Comparison of ENCODE assay signal across 16 cellular contexts in genomic region chr11:128297805-128298204, GRCh38.
A peak's percentile ranks its signal among the peaks of the same experiment; 100 is the strongest.
DNase-seq lines count a peak whose midpoint lies in the region; ATAC-seq, FAIRE-seq and TF ChIP-seq lines count a peak whose summit lies in the region.
"Had no signal": no experiment of that assay in that cellular context is flagged by ENCODE, and none has a peak within 500 bp of the region (broad histone marks: within the 10 kb centered on the region; RNA-seq: fewer than 3 reads in every experiment).

No MANE protein-coding gene starts in this region.

- WGBS in suprapubic skin = 71% methylated on average over 3 of the region's 3 CpGs

- intact Hi-C loops in activated CD4-positive, alpha-beta memory T cell treated with anti-CD3 and anti-CD28 coated beads for 36 hours (cut with micrococcal nuclease) = no loop called here
- intact Hi-C loops in colonic mucosa (cut with DNase I) = loop anchor here (10.0 kb wide), 1 partner anchor 177 kb away; no protein-coding TSS in a partner anchor

- H3K27ac Mint-ChIP-seq in activated naive CD4-positive, alpha-beta T cell treated with anti-CD3 and anti-CD28 coated beads, Interleukin-2, amount 50 U/mL, for 24 hours = peak overlapping the region; percentile 93
- H3K27ac Mint-ChIP-seq in activated CD4-positive, alpha-beta memory T cell treated with anti-CD3 and anti-CD28 coated beads for 36 hours = peak overlapping the region; percentile 94

- no peak for TF ChIP-seq CTCF in suprapubic skin (IDR thresholded peaks at IDR 0.05)
- TF ChIP-seq CTCF in colonic mucosa (IDR thresholded peaks at IDR 0.05) = no peak

- POLR2A ChIA-PET in activated CD4-positive, alpha-beta memory T cell treated with anti-CD3 and anti-CD28 coated beads for 36 hours (lab: Charles Lee) = interaction anchor here (0.9 to 1.6 kb wide), 3 partner anchors 211 to 224 kb away, joined by 3 to 4 read pairs (median 3); no protein-coding TSS in a partner anchor

- FAIRE-seq in islet of Langerhans (lab: Jason Lieb, UNC) = peak; percentile 45
- FAIRE-seq: GM12878 had no signal

- peak overlapping the region; percentile 58 for H3K27ac ChIP-seq in suprapubic skin
- no peak overlapping the region for H3K27ac ChIP-seq in colonic mucosa

- no peaks in the 10 kb centered on the region for H3K27me3 Mint-ChIP-seq in activated naive CD4-positive, alpha-beta T cell treated with anti-CD3 and anti-CD28 coated beads, Interleukin-2, amount 50 U/mL, for 24 hours
- H3K27me3 Mint-ChIP-seq in activated CD4-positive, alpha-beta memory T cell treated with anti-CD3 and anti-CD28 coated beads for 36 hours = no peaks in the 10 kb centered on the region

- peak overlapping the region; percentile 15 for H3K4me3 Mint-ChIP-seq in activated naive CD4-positive, alpha-beta T cell treated with anti-CD3 and anti-CD28 coated beads, Interleukin-2, amount 50 U/mL, for 24 hours
- H3K4me3 Mint-ChIP-seq in activated CD4-positive, alpha-beta memory T cell treated with anti-CD3 and anti-CD28 coated beads for 36 hours = no peak overlapping the region

- no peak for DNase-seq in activated naive CD4-positive, alpha-beta T cell treated with anti-CD3 and anti-CD28 coated beads, Interleukin-2, amount 50 U/mL, for 16 hours
- DNase-seq in activated CD4-positive, alpha-beta memory T cell treated with anti-CD3 and anti-CD28 coated beads for 36 hours = no peak
- DNase-seq in suprapubic skin (ENCODE audit: low spot score in 2 of 2) (no peak), colonic mucosa (no peak), MV-4-11 (lab: John Stamatoyannopoulos, UW) (no peak)
- DNase-seq: adrenal gland; KBM-7; mucosa of descending colon; NCI-H187; SK-N-SH; stimulated activated CD4-positive, alpha-beta T cell treated with anti-CD3 and anti-CD28 coated beads, Interleukin-2, amount 100 ng/mL, for 24 hours had no signal

- peaks cover 19% of the 10 kb centered on the region for H3K4me1 ChIP-seq in suprapubic skin
- H3K4me1 ChIP-seq in colonic mucosa = no peaks in the 10 kb centered on the region
- H3K4me1 ChIP-seq: adrenal gland had no signal

- H3K27me3 ChIP-seq in suprapubic skin = no peaks in the 10 kb centered on the region
- H3K27me3 ChIP-seq in colonic mucosa = no peaks in the 10 kb centered on the region

- H3K36me3 ChIP-seq in suprapubic skin (no peaks in the 10 kb centered on the region), colonic mucosa (no peaks in the 10 kb centered on the region)
- H3K36me3 ChIP-seq: adrenal gland had no signal

- H3K36me3 Mint-ChIP-seq in activated naive CD4-positive, alpha-beta T cell treated with anti-CD3 and anti-CD28 coated beads, Interleukin-2, amount 50 U/mL, for 24 hours = peaks cover 4% of the 10 kb centered on the region
- H3K36me3 Mint-ChIP-seq in activated CD4-positive, alpha-beta memory T cell treated with anti-CD3 and anti-CD28 coated beads for 36 hours = peaks cover 17% of the 10 kb centered on the region

- H3K4me1 Mint-ChIP-seq in activated naive CD4-positive, alpha-beta T cell treated with anti-CD3 and anti-CD28 coated beads, Interleukin-2, amount 50 U/mL, for 24 hours = peaks cover 96% of the 10 kb centered on the region
- peaks cover 86% of the 10 kb centered on the region for H3K4me1 Mint-ChIP-seq in activated CD4-positive, alpha-beta memory T cell treated with anti-CD3 and anti-CD28 coated beads for 36 hours (ENCODE audit: low read depth)

- CTCF ChIA-PET in activated CD4-positive, alpha-beta memory T cell treated with anti-CD3 and anti-CD28 coated beads for 36 hours (lab: Charles Lee) = interaction anchor here (0.6 to 5.7 kb wide), 3 partner anchors 8 to 140 kb away, joined by 3 to 49 read pairs (median 7); no protein-coding TSS in a partner anchor

- H3K9me3 ChIP-seq in suprapubic skin = no peaks in the 10 kb centered on the region
- H3K9me3 ChIP-seq in colonic mucosa = no peaks in the 10 kb centered on the region
- H3K9me3 ChIP-seq: adrenal gland, mucosa of descending colon, SK-N-SH had no signal

- no peak for ATAC-seq in HG02973 (IDR thresholded peaks at IDR 0.05; ENCODE audit: unreplicated experiment)

- no peaks in the 10 kb centered on the region for H3K9me3 Mint-ChIP-seq in activated naive CD4-positive, alpha-beta T cell treated with anti-CD3 and anti-CD28 coated beads, Interleukin-2, amount 50 U/mL, for 24 hours
- no peaks in the 10 kb centered on the region for H3K9me3 Mint-ChIP-seq in activated CD4-positive, alpha-beta memory T cell treated with anti-CD3 and anti-CD28 coated beads for 36 hours

- TF ChIP-seq EP300 in suprapubic skin (IDR thresholded peaks at IDR 0.05) = no peak

- no peak overlapping the region for H3K4me3 ChIP-seq in suprapubic skin
- H3K4me3 ChIP-seq in colonic mucosa = no peak overlapping the region
- H3K4me3 ChIP-seq: adrenal gland, coronary artery, GM12878, mucosa of descending colon had no signal

- no peak for TF ChIP-seq POLR2A in suprapubic skin (IDR thresholded peaks at IDR 0.05)

- no peak overlapping the region for H3K9ac ChIP-seq in colonic mucosa (ENCODE audit: low read depth in 2 of 2, low read length in 2 of 2)
- H3K9ac ChIP-seq: SK-N-SH had no signal
